Comparison of ENCODE assay signal across 9 cellular contexts in the genomic region with DNA sequence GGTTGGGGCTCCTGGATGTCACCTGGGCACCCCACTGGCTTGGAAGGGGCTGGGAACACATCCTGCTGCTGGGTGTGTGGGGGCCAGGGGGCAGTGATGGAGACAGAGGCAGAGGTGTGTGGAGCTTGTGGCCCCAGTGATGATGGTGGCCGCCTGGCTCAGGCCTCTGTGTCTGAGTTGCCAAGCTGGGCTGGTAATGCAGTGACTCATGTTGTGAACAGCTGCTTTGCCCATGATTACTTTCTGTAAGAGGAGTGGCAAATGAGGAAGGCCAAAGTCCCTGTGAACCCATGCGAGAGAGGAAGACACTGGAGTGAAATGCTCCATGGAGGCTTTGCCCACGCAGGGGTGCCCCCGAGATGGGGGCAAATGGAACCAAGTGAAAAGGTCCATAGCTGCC.
DNase-seq lines count a peak whose midpoint lies in the region; ATAC-seq and TF ChIP-seq lines count a peak whose summit lies in the region.
"Had no signal": no experiment of that assay in that cellular context is flagged by ENCODE, and none has a peak within 500 bp of the region (broad histone marks: within the 10 kb centered on the region; RNA-seq: fewer than 3 reads in every experiment).

No MANE protein-coding gene starts in this region.

- no peaks in the 10 kb centered on the region for H3K9me3 ChIP-seq in mucosa of descending colon
- H3K9me3 ChIP-seq in heart left ventricle = no peaks in the 10 kb centered on the region

- H3K27me3 ChIP-seq in heart left ventricle = peaks cover 0 to 20% (median 0%) of the 10 kb centered on the region in 9 donors

- peak; percentile 92 for ATAC-seq in mucosa of descending colon
- ATAC-seq in GM18867 (IDR thresholded peaks at IDR 0.05; ENCODE audit: unreplicated experiment) = no peak
- no peak for ATAC-seq in heart left ventricle

- 69 to 81% (median 76%) methylated on average over 4 of the region's 4 CpGs for WGBS in heart left ventricle, 4 donors

- in situ Hi-C loops in Caki2 (cut with HindIII; ENCODE audit: low pct_unique_long_range_greater_than_20kb, low sequenced_read_pairs) = no loop called here
- in situ Hi-C loops in astrocyte of the spinal cord (cut with HindIII; ENCODE audit: low sequenced_read_pairs) = no loop called here

- H3K4me3 ChIP-seq in astrocyte of the spinal cord (ENCODE audit: low read depth, low read length) = no peak overlapping the region
- H3K4me3 ChIP-seq in mucosa of descending colon = no peak overlapping the region
- H3K4me3 ChIP-seq in heart left ventricle = no peak overlapping the region

- H3K27me3 Mint-ChIP-seq in T-helper 2 cell treated with Interferon-gamma antibody and Interleukin-4, amounts not matched to agents 5 μg/mL and 100 μg/mL, for 36 hours (ENCODE audit: low read depth) = no peaks in the 10 kb centered on the region

- no peak for TF ChIP-seq CTCF in astrocyte of the spinal cord (IDR thresholded peaks at IDR 0.05; ENCODE audit: low read depth, low read length)
- no peak for TF ChIP-seq CTCF in mucosa of descending colon (IDR thresholded peaks at IDR 0.05)
- no peak for TF ChIP-seq CTCF in heart left ventricle (IDR thresholded peaks at IDR 0.05)

- intact Hi-C loops in mucosa of descending colon (cut with DNase I, micrococcal nuclease) = no loop called here
- intact Hi-C loops in heart left ventricle (cut with DNase I) = no loop called here

- DNase-seq in Caki2 (ENCODE audit: low read depth) (peak; percentile 66), NCI-H1694 (lab: John Stamatoyannopoulos, UW) (peak; percentile 88), astrocyte of the spinal cord (ENCODE audit: low read depth, low spot score) (peak; percentile 63), mucosa of descending colon (peak; percentile 67 to 79 (median 72)), midbrain (lab: John Stamatoyannopoulos, UW) (no peak), heart left ventricle (no peak)
- no peak for DNase-seq in T-helper 2 cell treated with Interferon-gamma antibody and Interleukin-4, amounts not matched to agents 5 μg/mL and 100 μg/mL, for 36 hours (ENCODE audit: low spot score)

- no peak for TF ChIP-seq POLR2A in heart left ventricle (IDR thresholded peaks at IDR 0.05)

- no peaks in the 10 kb centered on the region for H3K9me3 Mint-ChIP-seq in T-helper 2 cell treated with Interferon-gamma antibody and Interleukin-4, amounts not matched to agents 5 μg/mL and 100 μg/mL, for 36 hours
- H3K9me3 Mint-ChIP-seq: nephron had no signal

- H3K36me3 Mint-ChIP-seq in T-helper 2 cell treated with Interferon-gamma antibody and Interleukin-4, amounts not matched to agents 5 μg/mL and 100 μg/mL, for 36 hours (ENCODE audit: low read depth) = no peaks in the 10 kb centered on the region

- H3K27ac Mint-ChIP-seq in T-helper 2 cell treated with Interferon-gamma antibody and Interleukin-4, amounts not matched to agents 5 μg/mL and 100 μg/mL, for 36 hours = no peak overlapping the region

- H3K27ac ChIP-seq in heart left ventricle = no peak overlapping the region

- H3K4me1 Mint-ChIP-seq in T-helper 2 cell treated with Interferon-gamma antibody and Interleukin-4, amounts not matched to agents 5 μg/mL and 100 μg/mL, for 36 hours (ENCODE audit: low read depth) = no peaks in the 10 kb centered on the region

- peaks cover 27% of the 10 kb centered on the region for H3K4me1 ChIP-seq in mucosa of descending colon (ENCODE audit: low read depth)
- H3K4me1 ChIP-seq in heart left ventricle = no peaks in the 10 kb centered on the region

- H3K36me3 ChIP-seq in mucosa of descending colon (ENCODE audit: low read depth) (no peaks in the 10 kb centered on the region), heart left ventricle (no peaks in the 10 kb centered on the region)

- H3K4me3 Mint-ChIP-seq in T-helper 2 cell treated with Interferon-gamma antibody and Interleukin-4, amounts not matched to agents 5 μg/mL and 100 μg/mL, for 36 hours = no peak overlapping the region
- H3K4me3 Mint-ChIP-seq: nephron had no signal

Comparison
In these comparisons a context has a peak if more than half of its experiments do, and no peak if none do; other contexts are left out.
1. DNase-seq: peak in Caki2 (single experiment), NCI-H1694 (single experiment), astrocyte of the spinal cord (single experiment) and mucosa of descending colon (3 of 3); none in midbrain (single experiment), T-helper 2 cell treated with Interferon-gamma antibody and Interleukin-4, amounts not matched to agents 5 μg/mL and 100 μg/mL, for 36 hours (single experiment) and heart left ventricle (0 of 5).